ENCODE assay signal across 19 cellular contexts in the genomic region with DNA sequence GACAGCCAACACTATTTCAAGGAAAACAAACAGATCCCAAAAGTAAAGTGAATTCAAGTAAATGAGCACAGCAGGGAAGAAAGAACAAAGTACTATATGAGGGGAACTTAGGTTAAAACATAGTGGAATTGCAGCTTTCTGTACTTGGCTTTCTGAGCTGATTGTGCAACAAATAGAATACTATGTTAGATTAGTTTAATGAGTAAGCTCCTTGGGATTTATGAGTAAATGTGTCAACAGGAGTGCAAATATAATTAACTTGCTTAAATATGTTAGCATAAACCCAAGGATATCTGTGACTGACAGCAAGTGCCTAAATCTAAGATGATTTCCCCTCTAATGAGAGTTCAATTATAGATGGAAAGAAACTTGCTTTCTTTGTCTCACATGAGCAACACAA.
"Had no signal": no experiment of that assay in that cellular context is flagged by ENCODE, and none has a peak within 500 bp of the region (broad histone marks: within the 10 kb centered on the region; RNA-seq: fewer than 3 reads in every experiment).

No MANE protein-coding gene starts in this region.

- H3K36me3 Mint-ChIP-seq: stimulated activated effector memory CD8-positive, alpha-beta T cell treated with anti-CD3 and anti-CD28 coated beads, Interleukin-12 subunit alpha, Interleukin-12 subunit beta, amount 100 ng/mL, for 72 hours; T-cell had no signal

- H3K4me3 ChIP-seq: ascending aorta, dorsolateral prefrontal cortex, prostate gland, spleen had no signal

- H3K4me1 Mint-ChIP-seq: activated naive CD8-positive, alpha-beta T cell treated with anti-CD3 and anti-CD28 coated beads, Interleukin-2, amount 50 U/mL, for 24 hours; activated T-helper 17 cell treated with anti-CD3 and anti-CD28 coated beads, Interleukin-2, amount 50 U/mL, for 72 hours; stimulated activated effector memory CD8-positive, alpha-beta T cell treated with anti-CD3 and anti-CD28 coated beads, Interleukin-12 subunit alpha, Interleukin-12 subunit beta, amount 100 ng/mL, for 72 hours; T-cell had no signal

- H3K27ac Mint-ChIP-seq: activated naive CD8-positive, alpha-beta T cell treated with anti-CD3 and anti-CD28 coated beads, Interleukin-2, amount 50 U/mL, for 24 hours; activated T-helper 17 cell treated with anti-CD3 and anti-CD28 coated beads, Interleukin-2, amount 50 U/mL, for 72 hours; endodermal cell; natural killer cell treated with Interleukin-12 subunit alpha and Interleukin-12 subunit beta and Interleukin-15 and Interleukin-18, amount 100 ng/mL, for 72 hours; stimulated activated effector memory CD8-positive, alpha-beta T cell treated with anti-CD3 and anti-CD28 coated beads, Interleukin-12 subunit alpha, Interleukin-12 subunit beta, amount 100 ng/mL, for 72 hours; T-cell had no signal

- DNase-seq: activated CD4-positive, alpha-beta T cell treated with anti-CD3 and anti-CD28 coated beads for 1 hour; activated CD4-positive, alpha-beta T cell treated with anti-CD3 and anti-CD28 coated beads, Interleukin-2, amount 50 U/mL, for 4 hours; activated naive CD4-positive, alpha-beta T cell treated with Interleukin-2 at 50 U/mL for 16 hours; activated naive CD8-positive, alpha-beta T cell treated with anti-CD3 and anti-CD28 coated beads, Interleukin-2, amount 50 U/mL, for 24 hours; dorsolateral prefrontal cortex; endodermal cell; hippocampal formation; left ventricle myocardium superior; nucleus accumbens; spleen; T-cell; T1000 had no signal

- H3K4me1 ChIP-seq: ascending aorta, prostate gland, spleen had no signal

- ATAC-seq: activated naive CD8-positive, alpha-beta T cell treated with anti-CD3 and anti-CD28 coated beads, Interleukin-2, amount 50 U/mL, for 24 hours; activated T-helper 17 cell treated with anti-CD3 and anti-CD28 coated beads, Interleukin-2, amount 50 U/mL, for 72 hours; esophagus mucosa; left ventricle myocardium superior; natural killer cell treated with Interleukin-12 subunit alpha and Interleukin-12 subunit beta and Interleukin-15 and Interleukin-18, amount 100 ng/mL, for 72 hours; sciatic nerve; stimulated activated effector memory CD8-positive, alpha-beta T cell treated with anti-CD3 and anti-CD28 coated beads, Interleukin-12 subunit alpha, Interleukin-12 subunit beta, amount 100 ng/mL, for 72 hours; T-cell had no signal

- H3K36me3 ChIP-seq: ascending aorta, prostate gland, spleen had no signal

- H3K9me3 ChIP-seq: ascending aorta, prostate gland had no signal

- H3K27me3 ChIP-seq: ascending aorta, dorsolateral prefrontal cortex, spleen had no signal

- H3K4me3 Mint-ChIP-seq: activated naive CD8-positive, alpha-beta T cell treated with anti-CD3 and anti-CD28 coated beads, Interleukin-2, amount 50 U/mL, for 24 hours; activated T-helper 17 cell treated with anti-CD3 and anti-CD28 coated beads, Interleukin-2, amount 50 U/mL, for 72 hours; endodermal cell; natural killer cell treated with Interleukin-12 subunit alpha and Interleukin-12 subunit beta and Interleukin-15 and Interleukin-18, amount 100 ng/mL, for 72 hours; stimulated activated effector memory CD8-positive, alpha-beta T cell treated with anti-CD3 and anti-CD28 coated beads, Interleukin-12 subunit alpha, Interleukin-12 subunit beta, amount 100 ng/mL, for 72 hours; T-cell had no signal

- H3K27ac ChIP-seq: ascending aorta, dorsolateral prefrontal cortex, prostate gland, spleen had no signal

- H3K27me3 Mint-ChIP-seq: activated naive CD8-positive, alpha-beta T cell treated with anti-CD3 and anti-CD28 coated beads, Interleukin-2, amount 50 U/mL, for 24 hours; activated T-helper 17 cell treated with anti-CD3 and anti-CD28 coated beads, Interleukin-2, amount 50 U/mL, for 72 hours; natural killer cell treated with Interleukin-12 subunit alpha and Interleukin-12 subunit beta and Interleukin-15 and Interleukin-18, amount 100 ng/mL, for 72 hours; T-cell had no signal
